ENCODE assay signal across 9 cellular contexts in the genomic region with DNA sequence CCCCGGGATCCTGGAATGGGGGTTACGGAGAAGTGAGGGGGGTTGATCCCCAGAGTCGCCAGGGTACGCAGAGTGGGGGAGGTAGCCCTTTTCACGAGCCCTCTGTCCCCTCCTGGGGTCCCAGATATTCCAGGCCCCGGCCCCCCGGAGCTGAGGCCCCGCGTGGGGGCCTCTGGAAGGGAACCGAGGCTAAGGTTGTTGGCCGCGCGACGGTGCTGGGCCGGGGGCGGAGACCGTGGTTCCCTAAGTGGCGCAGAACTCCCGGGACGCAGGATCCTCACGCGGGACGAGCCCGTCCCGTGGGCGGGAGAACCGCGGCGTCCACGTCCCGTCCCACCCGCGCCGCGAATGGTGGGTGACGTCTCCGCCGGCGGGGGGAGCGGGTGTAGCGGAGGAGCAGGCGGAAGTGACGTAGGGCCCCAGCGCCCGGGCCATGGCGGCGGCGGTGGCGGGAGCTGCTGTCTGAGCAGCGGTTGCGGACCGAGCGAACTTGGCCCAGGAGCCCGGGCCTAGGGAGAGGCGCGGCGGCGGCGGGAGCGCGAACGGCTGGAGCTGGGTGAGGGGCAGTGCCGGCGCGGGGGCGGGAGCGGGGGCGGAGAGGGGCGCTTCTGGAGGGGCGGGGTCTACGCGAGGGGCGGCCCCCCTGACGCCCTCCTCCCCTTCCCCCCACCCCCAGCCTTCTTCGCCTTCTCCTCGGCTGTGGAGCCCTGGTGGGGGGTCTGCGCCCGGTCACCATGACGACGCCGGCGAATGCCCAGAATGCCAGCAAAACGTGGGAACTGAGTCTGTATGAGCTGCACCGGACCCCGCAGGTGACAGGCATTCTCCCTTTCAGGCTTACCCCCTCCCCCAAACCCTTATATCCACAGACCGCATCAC. TPM values are rescaled to one million over a fixed set of nuclear protein-coding genes. Genes with fewer than 3 reads are reported as not detected.
DNase-seq lines count a peak whose midpoint lies in the region; ATAC-seq, FAIRE-seq and TF ChIP-seq lines count a peak whose summit lies in the region.
"Had no signal": no experiment of that assay in that cellular context is flagged by ENCODE, and none has a peak within 500 bp of the region (broad histone marks: within the 10 kb centered on the region; RNA-seq: fewer than 3 reads in every experiment).

A gene (plus strand): TSS at position 412 of the 879 bp plus-strand sequence. CDS start 323 bp downstream, at position 735.

- H3K9me3 ChIP-seq in pancreas (no peaks in the 10 kb centered on the region), thymus (ENCODE audit: control insufficient read depth) (no peaks in the 10 kb centered on the region)

- peaks cover 29 to 33% of the 10 kb centered on the region in 2 donors for H3K36me3 Mint-ChIP-seq in CD14-positive monocyte

- H3K4me3 Mint-ChIP-seq in CD14-positive monocyte: peak within 1 kb of the TSS; percentile 92 to 96

- H3K4me1 Mint-ChIP-seq in CD14-positive monocyte: peaks cover 40% of the 10 kb centered on the region

- H3K27me3 ChIP-seq in pancreas (no peaks in the 10 kb centered on the region), thymus (ENCODE audit: control insufficient read depth, insufficient read depth) (peaks cover 4% of the 10 kb centered on the region)

- intact Hi-C loops in CD14-positive monocyte (cut with micrococcal nuclease): loop anchor here in 1 of 2 donors (10.0 kb wide), 1 partner anchor 206 kb away; a partner anchor contains a TSS
- intact Hi-C loops in Right ventricle myocardium superior (cut with DNase I): loop anchor here (5.0 kb wide), 1 partner anchor 39 kb away; no protein-coding TSS in a partner anchor
- intact Hi-C loops in pancreas (cut with DNase I): no loop called here

- H3K9me3 Mint-ChIP-seq in CD14-positive monocyte: peaks cover 0 to 3% (median 0%) of the 10 kb centered on the region in 7 donors

- H3K4me3 ChIP-seq in pancreas (peak within 1 kb of the TSS; percentile 62 to 86 (median 73)), thymus (ENCODE audit: low read length) (peak within 1 kb of the TSS; percentile 93)

- peaks cover 7 to 11% (median 8%) of the 10 kb centered on the region in 3 donors for H3K4me1 ChIP-seq in pancreas
- H3K4me1 ChIP-seq in thymus (ENCODE audit: control insufficient read depth, insufficient read depth, low read length): peaks cover 22% of the 10 kb centered on the region

- ATAC-seq in GM19372 (IDR thresholded peaks at IDR 0.05; ENCODE audit: low read depth, unreplicated experiment) (peak; percentile 61), Right ventricle myocardium superior (ENCODE audit: poor library complexity) (peak; percentile 88), pancreas (peak; percentile 66 to 81 (median 73))

- peak; percentile 79 for DNase-seq in CD14-positive monocyte (ENCODE audit: low spot score)
- peak; percentile 80 for DNase-seq in M059J (ENCODE audit: low read depth)
- DNase-seq in T follicular helper cell (ENCODE audit: low read depth): peak; percentile 82
- DNase-seq in activated naive CD8-positive, alpha-beta T cell treated with anti-CD3 and anti-CD28 coated beads, Interleukin-2, amount 50 U/mL, for 16 hours (ENCODE audit: low read depth, low spot score): peak; percentile 72
- DNase-seq in Right ventricle myocardium superior: peak; percentile 94
- peak; percentile 80 to 93 (median 86) for DNase-seq in pancreas

- H3K27me3 Mint-ChIP-seq in CD14-positive monocyte (ENCODE audit: low read depth in 3 of 3): peaks cover 15 to 27% (median 26%) of the 10 kb centered on the region in 3 donors

- 0 to 1% methylated on average over 45 to 84 of the region's 86 CpGs for WGBS in pancreas, 2 donors
- WGBS in thymus: under 1% methylated on average over 86 of the region's 86 CpGs

- peak within 1 kb of the TSS; percentile 81 to 94 (median 92) for H3K27ac ChIP-seq in pancreas
- peak within 1 kb of the TSS; percentile 97 for H3K27ac ChIP-seq in thymus (ENCODE audit: low read depth)

- TF ChIP-seq CTCF in CD14-positive monocyte (IDR thresholded peaks at IDR 0.05): no peak
- TF ChIP-seq CTCF in pancreas (IDR thresholded peaks at IDR 0.05): no peak

- peak within 1 kb of the TSS; percentile 83 to 95 (median 88) for H3K27ac Mint-ChIP-seq in CD14-positive monocyte

- FAIRE-seq in pancreas (lab: Jason Lieb, UNC): no peak
- FAIRE-seq: endometrium had no signal

- H3K36me3 ChIP-seq in pancreas: peaks cover 0 to 14% (median 5%) of the 10 kb centered on the region in 3 donors
- H3K36me3 ChIP-seq in thymus (ENCODE audit: control insufficient read depth, insufficient read depth): peaks cover 35% of the 10 kb centered on the region

RNA-seq across cellular contexts. Expression of the gene that starts here (rescaled TPM):
- polyA plus RNA-seq in CD14-positive monocyte: 1 to 10 TPM; 4.6 to 5.7 TPM
- total RNA-seq in M059J (2014; rRNA removed; shearing (Covaris generic)): 44.2 and 48.5 TPM in 2 replicates
- 26.4 TPM for total RNA-seq in Right ventricle myocardium superior
- 10 to 100 TPM; 15.0 to 28.0 (median 20.1) TPM for total RNA-seq in pancreas
- polyA plus RNA-seq in pancreas: 10 to 100 TPM; 47.4 to 57.6 TPM
- polyA plus RNA-seq in thymus: 62.6 TPM

Comparison
In these comparisons a context has a peak if more than half of its experiments do, and no peak if none do; other contexts are left out.
1. Peak in every context shown above with its lines: DNase-seq, ATAC-seq, H3K4me3 ChIP-seq and H3K27ac ChIP-seq.